Comparison of ENCODE assay signal across 1 cellular context in genomic region chr1:245986404-245987221, GRCh38.
TF ChIP-seq lines count a peak whose summit lies in the region.

No MANE protein-coding gene starts in this region.

TF ChIP-seq in SK-N-SH, 30 proteins besides CTCF, POLR2A, EP300 and RAD21 (continued from another document):
- TF ChIP-seq RCOR1 (IDR thresholded peaks at IDR 0.05; ENCODE audit: low read length) (no peak), EZH2phosphoT487 (IDR thresholded peaks at IDR 0.05; ENCODE audit: borderline replicate concordance, low read depth) (no peak), MEF2A (IDR thresholded peaks at IDR 0.05; ENCODE audit: borderline replicate concordance, low read depth) (no peak; the same call in 1 of the 2 replicates), SIN3A (IDR thresholded peaks at IDR 0.05; ENCODE audit: borderline replicate concordance, low read depth, low read length) (0 out of 2 replicates have a peak, but pooled peaks have one; percentile 40), YY1 (IDR thresholded peaks at IDR 0.05; ENCODE audit: low read depth) (peak; percentile 14; the same call in 1 of the 2 replicates), ZBTB33 (IDR thresholded peaks at IDR 0.05; ENCODE audit: borderline replicate concordance, low read depth) (peak; percentile 74; the same call in 1 of the 2 replicates), NRF1 (IDR thresholded peaks at IDR 0.05; ENCODE audit: low read depth, low read length) (no peak), RFX5 (IDR thresholded peaks at IDR 0.05; ENCODE audit: low read length) (no peak), TCF12 (IDR thresholded peaks at IDR 0.05) (peak; percentile 94), CHD2 (IDR thresholded peaks at IDR 0.05; ENCODE audit: low read length, partially characterized antibody) (no peak), POLR2AphosphoS5 (IDR thresholded peaks at IDR 0.05; ENCODE audit: low read depth, low read length) (peak; percentile 70), GATA2 (CRISPR knock-in tag; IDR thresholded peaks at IDR 0.05) (no peak)
- TF ChIP-seq, protein P1, sequence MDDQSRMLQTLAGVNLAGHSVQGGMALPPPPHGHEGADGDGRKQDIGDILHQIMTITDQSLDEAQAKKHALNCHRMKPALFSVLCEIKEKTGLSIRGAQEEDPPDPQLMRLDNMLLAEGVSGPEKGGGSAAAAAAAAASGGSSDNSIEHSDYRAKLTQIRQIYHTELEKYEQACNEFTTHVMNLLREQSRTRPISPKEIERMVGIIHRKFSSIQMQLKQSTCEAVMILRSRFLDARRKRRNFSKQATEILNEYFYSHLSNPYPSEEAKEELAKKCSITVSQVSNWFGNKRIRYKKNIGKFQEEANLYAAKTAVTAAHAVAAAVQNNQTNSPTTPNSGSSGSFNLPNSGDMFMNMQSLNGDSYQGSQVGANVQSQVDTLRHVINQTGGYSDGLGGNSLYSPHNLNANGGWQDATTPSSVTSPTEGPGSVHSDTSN (IDR thresholded peaks at IDR 0.05) = peak; percentile 96
- TF ChIP-seq, protein P2, sequence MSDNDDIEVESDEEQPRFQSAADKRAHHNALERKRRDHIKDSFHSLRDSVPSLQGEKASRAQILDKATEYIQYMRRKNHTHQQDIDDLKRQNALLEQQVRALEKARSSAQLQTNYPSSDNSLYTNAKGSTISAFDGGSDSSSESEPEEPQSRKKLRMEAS (IDR thresholded peaks at IDR 0.05; ENCODE audit: low read depth) = peak; percentile 59; the same call in 1 of the 2 replicates
